In the genomic region with DNA sequence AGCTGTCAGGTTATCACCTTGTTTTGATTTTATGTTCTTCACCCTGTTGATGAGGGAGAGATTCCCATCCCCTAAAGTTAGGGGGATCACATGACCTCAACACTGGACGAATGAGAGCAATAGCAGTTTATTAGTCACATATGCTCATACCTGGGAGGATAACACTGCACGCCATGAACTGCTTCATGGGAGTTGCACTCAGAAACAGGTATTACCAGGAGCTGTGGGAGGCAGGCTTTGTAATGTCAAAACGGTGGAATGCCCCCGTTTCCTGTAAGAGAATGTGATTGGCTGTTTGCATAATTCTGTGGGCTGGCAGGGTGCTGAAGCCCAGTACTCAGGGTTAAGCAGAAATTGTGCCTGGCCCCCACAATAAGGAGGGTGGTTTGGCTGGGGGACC, we compare ENCODE assay signal across 11 cellular contexts.
"Had no signal": no experiment of that assay in that cellular context is flagged by ENCODE, and none has a peak within 500 bp of the region (broad histone marks: within the 10 kb centered on the region; RNA-seq: fewer than 3 reads in every experiment).

No MANE protein-coding gene starts in this region.

- H3K4me2 ChIP-seq: hepatocyte had no signal

- H3K4me3 ChIP-seq: colonic mucosa, hepatocyte, lower lobe of right lung, vagina had no signal

- H3K79me2 ChIP-seq: hepatocyte had no signal

- FAIRE-seq: endothelial cell of umbilical vein, small intestine had no signal

- H3K27ac ChIP-seq: colonic mucosa, hepatocyte, lower lobe of right lung, vagina had no signal

- H3K4me1 ChIP-seq: colonic mucosa had no signal

- H3K27me3 ChIP-seq: vagina had no signal

- H3K9me3 ChIP-seq: colonic mucosa, lower lobe of right lung, vagina had no signal

- DNase-seq: activated CD4-positive, alpha-beta T cell treated with anti-CD3 and anti-CD28 coated beads for 1 hour; activated naive CD4-positive, alpha-beta T cell treated with anti-CD3 and anti-CD28 coated beads for 36 hours; colonic mucosa; lower lobe of right lung; naive B cell; posterior cingulate gyrus; right cardiac atrium; small intestine had no signal

- H3K36me3 ChIP-seq: colonic mucosa, lower lobe of right lung, vagina had no signal

- H2AFZ ChIP-seq: hepatocyte had no signal
